25 cellular contexts compared by ENCODE assay signal in genomic region chr1:3193811-3194210, GRCh38.
"Had no signal": no experiment of that assay in that cellular context is flagged by ENCODE, and none has a peak within 500 bp of the region (broad histone marks: within the 10 kb centered on the region; RNA-seq: fewer than 3 reads in every experiment).

No MANE protein-coding gene starts in this region.

- H3K27me3 ChIP-seq: breast epithelium, Peyer's patch, SJCRH30 had no signal

- H3K27ac ChIP-seq: RWPE1, SJCRH30, VCaP had no signal

- H3K9me3 ChIP-seq: Peyer's patch, SJCRH30, SK-N-SH had no signal

- H3K4me2 ChIP-seq: SK-N-SH had no signal

- H3K27ac Mint-ChIP-seq: activated CD4-positive, alpha-beta memory T cell treated with anti-CD3 and anti-CD28 coated beads for 36 hours; activated CD4-positive, alpha-beta T cell treated with anti-CD3 and anti-CD28 coated beads, Interleukin-2, amount 10 ng/mL, durations not matched to agents 7 days and 5 days; activated naive CD8-positive, alpha-beta T cell treated with anti-CD3 and anti-CD28 coated beads for 36 hours had no signal

- H3K4me3 Mint-ChIP-seq: activated CD4-positive, alpha-beta memory T cell treated with anti-CD3 and anti-CD28 coated beads for 36 hours; activated CD4-positive, alpha-beta T cell treated with anti-CD3 and anti-CD28 coated beads, Interleukin-2, amount 10 ng/mL, durations not matched to agents 7 days and 5 days; activated naive CD8-positive, alpha-beta T cell treated with anti-CD3 and anti-CD28 coated beads for 36 hours; activated T-cell treated with anti-CD3 and anti-CD28 coated beads, Interleukin-2, amount 50 U/mL, for 4 hours had no signal

- H3K36me3 Mint-ChIP-seq: activated CD4-positive, alpha-beta memory T cell treated with anti-CD3 and anti-CD28 coated beads for 36 hours; activated naive CD8-positive, alpha-beta T cell treated with anti-CD3 and anti-CD28 coated beads for 36 hours had no signal

- H3K4me3 ChIP-seq: breast epithelium, K562, Peyer's patch, SJCRH30 had no signal

- H3K4me1 ChIP-seq: breast epithelium, SJCRH30 had no signal

- H3K27me3 Mint-ChIP-seq: activated CD4-positive, alpha-beta T cell treated with anti-CD3 and anti-CD28 coated beads, Interleukin-2, amount 10 ng/mL, durations not matched to agents 7 days and 5 days had no signal

- H3K9ac ChIP-seq: SK-N-SH had no signal

- H3K4me1 Mint-ChIP-seq: activated CD4-positive, alpha-beta T cell treated with anti-CD3 and anti-CD28 coated beads, Interleukin-2, amount 10 ng/mL, durations not matched to agents 7 days and 5 days; activated naive CD8-positive, alpha-beta T cell treated with anti-CD3 and anti-CD28 coated beads for 36 hours had no signal

- H3K9me3 Mint-ChIP-seq: activated CD4-positive, alpha-beta memory T cell treated with anti-CD3 and anti-CD28 coated beads for 36 hours; activated CD4-positive, alpha-beta T cell treated with anti-CD3 and anti-CD28 coated beads, Interleukin-2, amount 10 ng/mL, durations not matched to agents 7 days and 5 days; activated naive CD8-positive, alpha-beta T cell treated with anti-CD3 and anti-CD28 coated beads for 36 hours; activated T-cell treated with anti-CD3 and anti-CD28 coated beads, Interleukin-2, amount 50 U/mL, for 4 hours had no signal

- DNase-seq: activated CD4-positive, alpha-beta memory T cell treated with anti-CD3 and anti-CD28 coated beads for 36 hours; activated CD4-positive, alpha-beta T cell treated with anti-CD3 and anti-CD28 coated beads, Interleukin-2, amount 10 ng/mL, durations not matched to agents 7 days and 5 days; activated CD4-positive, CD25-positive, alpha-beta regulatory T cell; activated CD8-positive, alpha-beta memory T cell treated with anti-CD3 and anti-CD28 coated beads for 24 hours; activated effector memory CD4-positive, alpha-beta T cell treated with anti-CD3 and anti-CD28 coated beads, Interleukin-2, amount 50 U/mL, for 16 hours; activated naive CD4-positive, alpha-beta T cell treated with Interleukin-2 at 50 U/mL for 16 hours; activated naive CD8-positive, alpha-beta T cell treated with anti-CD3 and anti-CD28 coated beads for 36 hours; activated T-cell treated with anti-CD3 and anti-CD28 coated beads, Interleukin-2, amount 50 U/mL, for 4 hours; Karpas-422; MM.1S; NCI-H1105 treated with DMSO at 0.1 percent for 48 hours; NCI-H1436 treated with DMSO at 0.1 percent for 48 hours; NCI-H187 treated with DMSO at 0.1 percent for 48 hours; NCI-H2081 treated with DMSO at 0.1 percent for 48 hours; NCI-H446; NCI-H524; Peyer's patch; Right ventricle myocardium superior; SJCRH30; SK-N-SH; T-helper 1 cell had no signal

- H3K36me3 ChIP-seq: breast epithelium, Peyer's patch, SJCRH30 had no signal
